ENCODE assay signal across 8 cellular contexts in the genomic region with DNA sequence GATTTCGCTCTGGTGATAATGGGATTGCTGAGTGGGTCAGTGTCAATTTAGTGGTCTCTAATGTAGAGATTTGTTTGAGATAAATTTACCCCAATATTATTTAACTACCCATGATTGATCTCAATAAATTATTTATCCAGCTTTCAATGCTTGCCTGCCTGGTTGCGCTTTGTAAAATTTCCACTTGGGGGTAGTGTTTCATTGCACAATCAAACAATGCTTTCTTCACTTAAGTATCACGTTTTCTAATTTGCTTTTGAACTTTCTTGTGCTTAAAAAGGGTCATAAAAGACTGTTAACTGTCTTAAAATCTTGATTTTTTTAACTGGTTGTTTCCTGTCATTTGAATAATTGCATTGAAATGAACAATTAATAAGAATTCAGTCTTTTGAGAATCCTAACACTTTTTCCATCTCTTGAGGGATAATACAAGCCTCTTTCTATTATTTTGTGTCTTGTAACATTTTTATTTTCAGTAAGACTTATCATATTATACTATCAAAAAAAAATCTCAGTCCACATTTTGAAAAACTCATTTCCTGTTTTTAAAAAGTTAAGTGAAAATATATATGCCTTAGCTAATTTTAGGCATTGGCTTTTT. TPM values are rescaled to one million over a fixed set of nuclear protein-coding genes. Genes with fewer than 3 reads are reported as not detected.
A peak's percentile ranks its signal among the peaks of the same experiment; 100 is the strongest.
DNase-seq lines count a peak whose midpoint lies in the region; ATAC-seq and TF ChIP-seq lines count a peak whose summit lies in the region.

No MANE protein-coding gene starts in this region.

- H3K27me3 ChIP-seq in effector memory CD4-positive, alpha-beta T cell (replicated peaks; ENCODE audit: control insufficient read depth, insufficient read depth, low read length, poor library complexity, severe bottlenecking): no peaks in the 10 kb centered on the region

- ATAC-seq in GM21576 (IDR thresholded peaks at IDR 0.05; ENCODE audit: unreplicated experiment): peak; percentile 44

- intact Hi-C loops in activated CD4-positive, alpha-beta T cell treated with anti-CD3 and anti-CD28 coated beads, Interleukin-2, amount 10 ng/mL, durations not matched to agents 24 days and 14 days (cut with micrococcal nuclease): loop anchor here (5.0 kb wide), 2 partner anchors 271 to 986 kb away; no protein-coding TSS in a partner anchor

- H3K27ac Mint-ChIP-seq in activated CD4-positive, alpha-beta T cell treated with anti-CD3 and anti-CD28 coated beads, Interleukin-2, amount 10 ng/mL, durations not matched to agents 24 days and 14 days: no peak overlapping the region
- no peak overlapping the region for H3K27ac Mint-ChIP-seq in brain
- no peak overlapping the region for H3K27ac Mint-ChIP-seq in mesothelial cell of epicardium

- H3K9me3 ChIP-seq in effector memory CD4-positive, alpha-beta T cell (ENCODE audit: control insufficient read depth, low read length): no peaks in the 10 kb centered on the region

- H3K4me3 ChIP-seq in effector memory CD4-positive, alpha-beta T cell (ENCODE audit: insufficient read depth, low read depth, low read length, poor library complexity, severe bottlenecking): no peak overlapping the region

- peak; percentile 68 to 85 for TF ChIP-seq CTCF in brain (conservative IDR thresholded peaks at IDR 0.05)
- TF ChIP-seq CTCF in mesothelial cell of epicardium (IDR thresholded peaks at IDR 0.05; ENCODE audit: unreplicated experiment): peak; percentile 63

- peaks cover 29% of the 10 kb centered on the region for H3K9me3 Mint-ChIP-seq in activated CD4-positive, alpha-beta T cell treated with anti-CD3 and anti-CD28 coated beads, Interleukin-2, amount 10 ng/mL, durations not matched to agents 24 days and 14 days
- H3K9me3 Mint-ChIP-seq in brain (peaks cover 35 to 45% (median 42%) of the 10 kb centered on the region in 5 experiments), mesothelial cell of epicardium (peaks cover 36% of the 10 kb centered on the region)

- H3K36me3 ChIP-seq in effector memory CD4-positive, alpha-beta T cell (ENCODE audit: control insufficient read depth, insufficient read depth, low read length): peaks cover 12% of the 10 kb centered on the region

- H3K4me3 Mint-ChIP-seq in activated CD4-positive, alpha-beta T cell treated with anti-CD3 and anti-CD28 coated beads, Interleukin-2, amount 10 ng/mL, durations not matched to agents 24 days and 14 days: no peak overlapping the region
- H3K4me3 Mint-ChIP-seq in brain: no peak overlapping the region
- no peak overlapping the region for H3K4me3 Mint-ChIP-seq in mesothelial cell of epicardium

- peak; percentile 73 for DNase-seq in activated CD4-positive, alpha-beta T cell treated with anti-CD3 and anti-CD28 coated beads, Interleukin-2, amount 10 ng/mL, durations not matched to agents 24 days and 14 days
- no peak for DNase-seq in activated CD4-positive, alpha-beta T cell treated with anti-CD3 and anti-CD28 coated beads for 1 hour
- DNase-seq in LoVo (ENCODE audit: low spot score) (peak; percentile 29), mesothelial cell of epicardium (ENCODE audit: low spot score in 2 of 2, unreplicated experiment in 2 of 2) (no peak)
- no peak for DNase-seq in effector memory CD4-positive, alpha-beta T cell
- no peak for DNase-seq in activated naive CD4-positive, alpha-beta T cell (lab: John Stamatoyannopoulos, UW)

- peaks cover 5% of the 10 kb centered on the region for H3K4me1 Mint-ChIP-seq in activated CD4-positive, alpha-beta T cell treated with anti-CD3 and anti-CD28 coated beads, Interleukin-2, amount 10 ng/mL, durations not matched to agents 24 days and 14 days
- H3K4me1 Mint-ChIP-seq in brain (peaks cover 9% of the 10 kb centered on the region), mesothelial cell of epicardium (no peaks in the 10 kb centered on the region)

- H3K27me3 Mint-ChIP-seq in activated CD4-positive, alpha-beta T cell treated with anti-CD3 and anti-CD28 coated beads, Interleukin-2, amount 10 ng/mL, durations not matched to agents 24 days and 14 days: no peaks in the 10 kb centered on the region
- no peaks in the 10 kb centered on the region for H3K27me3 Mint-ChIP-seq in brain
- H3K27me3 Mint-ChIP-seq in mesothelial cell of epicardium (ENCODE audit: low read depth): no peaks in the 10 kb centered on the region

- H3K36me3 Mint-ChIP-seq in activated CD4-positive, alpha-beta T cell treated with anti-CD3 and anti-CD28 coated beads, Interleukin-2, amount 10 ng/mL, durations not matched to agents 24 days and 14 days (ENCODE audit: low read depth): peaks cover 33% of the 10 kb centered on the region
- H3K36me3 Mint-ChIP-seq in brain (peaks cover 77% of the 10 kb centered on the region), mesothelial cell of epicardium (peaks cover 50% of the 10 kb centered on the region)

- H3K27ac ChIP-seq in effector memory CD4-positive, alpha-beta T cell (ENCODE audit: insufficient read depth, low read length, poor library complexity, severe bottlenecking): no peak overlapping the region

- H3K4me1 ChIP-seq in effector memory CD4-positive, alpha-beta T cell (ENCODE audit: control insufficient read depth, insufficient read depth, low read length, poor library complexity, severe bottlenecking): no peaks in the 10 kb centered on the region

RNA-seq across cellular contexts. Expression of a gene that starts 18.7 kb away (rescaled TPM):
- total RNA-seq in activated CD4-positive, alpha-beta T cell treated with anti-CD3 and anti-CD28 coated beads, Interleukin-2, amount 10 ng/mL, durations not matched to agents 24 days and 14 days: 52.5 and 70.4 TPM in 2 replicates
- polyA plus RNA-seq in brain (ENCODE audit: insufficient read depth, low read depth, low replicate concordance): 105 TPM
- total RNA-seq in mesothelial cell of epicardium: 119 to 146 TPM (median 136 TPM) in 3 replicates

Comparison
In these comparisons a context has a peak if more than half of its experiments do, and no peak if none do; other contexts are left out.
1. DNase-seq: peak in activated CD4-positive, alpha-beta T cell treated with anti-CD3 and anti-CD28 coated beads, Interleukin-2, amount 10 ng/mL, durations not matched to agents 24 days and 14 days (single experiment) and LoVo (single experiment); none in activated CD4-positive, alpha-beta T cell treated with anti-CD3 and anti-CD28 coated beads for 1 hour (single experiment), mesothelial cell of epicardium (0 of 2), effector memory CD4-positive, alpha-beta T cell (0 of 3) and activated naive CD4-positive, alpha-beta T cell (0 of 4).